ENCODE assay signal across 1 cellular context in genomic region chr20:35541783-35542662, GRCh38.
A peak's percentile ranks its signal among the peaks of the same experiment; 100 is the strongest.
TF ChIP-seq lines count a peak whose summit lies in the region.

ERGIC3 (plus strand) TSS chr20:35542078; CDS start chr20:35542098, 20 bp downstream.

TF ChIP-seq in H1, 55 proteins besides CTCF, POLR2A, EP300 and RAD21:
- TF ChIP-seq CEBPB (IDR thresholded peaks at IDR 0.05; ENCODE audit: low read depth, low read length) (peak; percentile 59), FOSL1 (IDR thresholded peaks at IDR 0.05; ENCODE audit: insufficient read depth, low read depth, low read length) (no peak), GABPA (IDR thresholded peaks at IDR 0.05; ENCODE audit: borderline replicate concordance, insufficient read depth, low read length) (peak; percentile 92), GTF2F1 (IDR thresholded peaks at IDR 0.05; ENCODE audit: borderline replicate concordance, low read depth, low read length) (no peak), RFX5 (IDR thresholded peaks at IDR 0.05; ENCODE audit: borderline replicate concordance, low read depth, low read length) (no peak), SIN3A (conservative IDR thresholded peaks at IDR 0.05 in 1 of 2, IDR thresholded peaks at IDR 0.05 in 1 of 2; ENCODE audit: low read depth in 1 of 2, low read length in 2 of 2) (peak; percentile 43 to 90; a peak in 2 of 4 replicates), CTBP2 (IDR thresholded peaks at IDR 0.05; ENCODE audit: borderline replicate concordance, insufficient read depth, insufficient read length, low read length) (no peak), HDAC2 (IDR thresholded peaks at IDR 0.05; ENCODE audit: borderline replicate concordance in 1 of 2, low read depth in 2 of 2, low read length in 2 of 2) (no peak), SUZ12 (IDR thresholded peaks at IDR 0.05; ENCODE audit: low read length) (no peak), RXRA (IDR thresholded peaks at IDR 0.05; ENCODE audit: insufficient read depth, low read depth, low read length) (no peak), SP4 (IDR thresholded peaks at IDR 0.05; ENCODE audit: low read length) (peak; percentile 93), YY1 (IDR thresholded peaks at IDR 0.05; ENCODE audit: low read depth, low read length) (peak; percentile 70; the same call in 1 of the 2 replicates), TAF7 (optimal IDR thresholded peaks at IDR 0.05; ENCODE audit: borderline replicate concordance, low read depth, low read length) (peak; percentile 63), KDM5A (IDR thresholded peaks at IDR 0.05; ENCODE audit: low read length) (no peak), CBX8 (IDR thresholded peaks at IDR 0.05; ENCODE audit: borderline replicate concordance, low read depth, low read length) (no peak), BCL11A (IDR thresholded peaks at IDR 0.05; ENCODE audit: low read depth in 2 of 2, low read length in 2 of 2) (no peak), POU5F1 (IDR thresholded peaks at IDR 0.05; ENCODE audit: low read depth, low read length) (no peak), ATF3 (IDR thresholded peaks at IDR 0.05; ENCODE audit: insufficient read depth, low read depth, low read length) (no peak), SP1 (IDR thresholded peaks at IDR 0.05; ENCODE audit: low read depth, low read length) (peak; percentile 50; the same call in 1 of the 2 replicates), RNF2 (IDR thresholded peaks at IDR 0.05; ENCODE audit: borderline replicate concordance, low read depth, low read length, missing control alignments, poor library complexity, severe bottlenecking) (no peak), NRF1 (IDR thresholded peaks at IDR 0.05; ENCODE audit: low read depth, low read length) (peak; percentile 94), RBBP5 (IDR thresholded peaks at IDR 0.05; ENCODE audit: borderline replicate concordance, low read depth, low read length) (peak; percentile 45; the same call in 1 of the 2 replicates), E2F6 (IDR thresholded peaks at IDR 0.05) (peak; percentile 94), NANOG (IDR thresholded peaks at IDR 0.05; ENCODE audit: insufficient read depth, low read depth, low read length, poor library complexity, severe bottlenecking) (no peak), JUND (IDR thresholded peaks at IDR 0.05; ENCODE audit: low read length) (0 out of 2 replicates have a peak, but pooled peaks have one; percentile 8), BACH1 (IDR thresholded peaks at IDR 0.05; ENCODE audit: low read length) (no peak), TCF12 (IDR thresholded peaks at IDR 0.05; ENCODE audit: low read depth, low read length) (no peak), CREB1 (IDR thresholded peaks at IDR 0.05) (peak; percentile 17), JUN (IDR thresholded peaks at IDR 0.05; ENCODE audit: low read depth, low read length) (no peak), TAF1 (IDR thresholded peaks at IDR 0.05; ENCODE audit: low read depth, low read length) (peak; percentile 65; the same call in 1 of the 2 replicates), SRF (IDR thresholded peaks at IDR 0.05; ENCODE audit: low read depth, low read length) (no peak), BRCA1 (IDR thresholded peaks at IDR 0.05; ENCODE audit: low read depth, low read length) (no peak), HDAC6 (IDR thresholded peaks at IDR 0.05; ENCODE audit: low read depth, low read length) (no peak), KDM4A (IDR thresholded peaks at IDR 0.05; ENCODE audit: low read depth, low read length, severe bottlenecking) (no peak), MAFK (IDR thresholded peaks at IDR 0.05; ENCODE audit: low read depth, low read length) (no peak), CBX5 (IDR thresholded peaks at IDR 0.05; ENCODE audit: low read depth, low read length) (no peak), SAP30 (IDR thresholded peaks at IDR 0.05; ENCODE audit: insufficient read depth, insufficient replicate concordance, low read length) (no peak), SIX5 (IDR thresholded peaks at IDR 0.05; ENCODE audit: low read depth, low read length) (no peak), USF2 (IDR thresholded peaks at IDR 0.05; ENCODE audit: low read length) (no peak), EGR1 (IDR thresholded peaks at IDR 0.05; ENCODE audit: borderline replicate concordance, low read depth, low read length) (no peak; the same call in 1 of the 2 replicates), CHD7 (IDR thresholded peaks at IDR 0.05; ENCODE audit: insufficient replicate concordance, low read length) (no peak), TEAD4 (IDR thresholded peaks at IDR 0.05; ENCODE audit: low read depth, low read length) (no peak), PHF8 (conservative IDR thresholded peaks at IDR 0.05; ENCODE audit: low read depth, low read length) (peak; percentile 95), CHD2 (IDR thresholded peaks at IDR 0.05; ENCODE audit: low read length) (0 out of 2 replicates have a peak, but pooled peaks have one; percentile 13), EZH2 (IDR thresholded peaks at IDR 0.05; ENCODE audit: low read depth, low read length, severe bottlenecking) (no peak), TBP (IDR thresholded peaks at IDR 0.05; ENCODE audit: low read depth, low read length) (peak; percentile 71), CHD1 (IDR thresholded peaks at IDR 0.05; ENCODE audit: low read depth, low read length) (no peak), ASH2L (IDR thresholded peaks at IDR 0.05; ENCODE audit: low read length) (peak; percentile 63), KDM1A (IDR thresholded peaks at IDR 0.05; ENCODE audit: borderline replicate concordance, low read length) (no peak), ATF2 (IDR thresholded peaks at IDR 0.05; ENCODE audit: low read length) (peak; percentile 48; the same call in 1 of the 2 replicates), SP2 (IDR thresholded peaks at IDR 0.05; ENCODE audit: low read length) (no peak), ZNF274 (IDR thresholded peaks at IDR 0.05; ENCODE audit: borderline replicate concordance, extremely low read depth, low read length) (no peak), MAX (IDR thresholded peaks at IDR 0.05) (peak; percentile 49; the same call in 1 of the 2 replicates), SIRT6 (IDR thresholded peaks at IDR 0.05; ENCODE audit: low read length) (no peak), POLR2AphosphoS5 (IDR thresholded peaks at IDR 0.05; ENCODE audit: low read depth, low read length) (peak; percentile 95)
TF ChIP-seq in H1: peak in this region for 20.
